ENCODE assay signal across 22 cellular contexts in genomic region chr10:3838723-3839437, GRCh38. TPM values are rescaled to one million over a fixed set of nuclear protein-coding genes. Genes with fewer than 3 reads are reported as not detected.
DNase-seq lines count a peak whose midpoint lies in the region; ATAC-seq and TF ChIP-seq lines count a peak whose summit lies in the region.
"Had no signal": no experiment of that assay in that cellular context is flagged by ENCODE, and none has a peak within 500 bp of the region (broad histone marks: within the 10 kb centered on the region; RNA-seq: fewer than 3 reads in every experiment).

No MANE protein-coding gene starts in this region.

- H3K4me1 Mint-ChIP-seq in activated CD4-positive, alpha-beta T cell treated with anti-CD3 and anti-CD28 coated beads for 36 hours, result peaks cover 42% of the 10 kb centered on the region
- H3K4me1 Mint-ChIP-seq in activated CD4-positive, alpha-beta memory T cell treated with anti-CD3 and anti-CD28 coated beads, Interleukin-2, amount 10 ng/mL, durations not matched to agents 7 days and 5 days, result peaks cover 22% of the 10 kb centered on the region

- no peaks in the 10 kb centered on the region for H3K9me3 ChIP-seq in upper lobe of right lung

- CTCF ChIA-PET in activated CD4-positive, alpha-beta T cell treated with anti-CD3 and anti-CD28 coated beads for 36 hours (lab: Charles Lee), result interaction anchor here (0.7 kb wide), 1 partner anchor 37 kb away, joined by 3 read pairs; no protein-coding TSS in a partner anchor
- CTCF ChIA-PET in activated CD4-positive, alpha-beta memory T cell treated with anti-CD3 and anti-CD28 coated beads, Interleukin-2, amount 10 ng/mL, durations not matched to agents 7 days and 5 days (lab: Charles Lee), result no interaction called here

- H3K27ac ChIP-seq in upper lobe of right lung, result no peak overlapping the region
- H3K27ac ChIP-seq: cardiac muscle cell, foreskin keratinocyte had no signal

- no peak overlapping the region for H3K27ac Mint-ChIP-seq in activated CD4-positive, alpha-beta T cell treated with anti-CD3 and anti-CD28 coated beads for 36 hours
- no peak overlapping the region for H3K27ac Mint-ChIP-seq in activated CD4-positive, alpha-beta memory T cell treated with anti-CD3 and anti-CD28 coated beads, Interleukin-2, amount 10 ng/mL, durations not matched to agents 7 days and 5 days

- intact Hi-C loops in activated CD4-positive, alpha-beta T cell treated with anti-CD3 and anti-CD28 coated beads for 36 hours (cut with DNase I, micrococcal nuclease), result no loop called here
- intact Hi-C loops in upper lobe of right lung (cut with DNase I), result no loop called here

- peak; percentile 25 for ATAC-seq in activated CD4-positive, alpha-beta T cell treated with anti-CD3 and anti-CD28 coated beads for 36 hours
- peak; percentile 45 for ATAC-seq in upper lobe of right lung
- ATAC-seq: foreskin keratinocyte, right cardiac atrium had no signal

- H3K27me3 Mint-ChIP-seq in activated CD4-positive, alpha-beta T cell treated with anti-CD3 and anti-CD28 coated beads for 36 hours, result no peaks in the 10 kb centered on the region
- no peaks in the 10 kb centered on the region for H3K27me3 Mint-ChIP-seq in activated CD4-positive, alpha-beta memory T cell treated with anti-CD3 and anti-CD28 coated beads, Interleukin-2, amount 10 ng/mL, durations not matched to agents 7 days and 5 days

- POLR2A ChIA-PET in activated CD4-positive, alpha-beta T cell treated with anti-CD3 and anti-CD28 coated beads for 36 hours (lab: Charles Lee), result no interaction called here
- POLR2A ChIA-PET in activated CD4-positive, alpha-beta memory T cell treated with anti-CD3 and anti-CD28 coated beads, Interleukin-2, amount 10 ng/mL, durations not matched to agents 7 days and 5 days (lab: Charles Lee), result no interaction called here

- no peaks in the 10 kb centered on the region for H3K27me3 ChIP-seq in upper lobe of right lung
- H3K27me3 ChIP-seq: cardiac muscle cell, foreskin keratinocyte had no signal

- peaks cover 15% of the 10 kb centered on the region for H3K4me1 ChIP-seq in upper lobe of right lung
- H3K4me1 ChIP-seq: foreskin keratinocyte had no signal

- no peak overlapping the region for H3K4me3 ChIP-seq in fibroblast of mammary gland (ENCODE audit: control insufficient read depth, low read depth, low read length)
- H3K4me3 ChIP-seq in upper lobe of right lung, result no peak overlapping the region
- H3K4me3 ChIP-seq: cardiac muscle cell, lung had no signal

- peaks cover 2% of the 10 kb centered on the region for H3K9me3 Mint-ChIP-seq in activated CD4-positive, alpha-beta T cell treated with anti-CD3 and anti-CD28 coated beads for 36 hours (ENCODE audit: low read depth)
- H3K9me3 Mint-ChIP-seq in activated CD4-positive, alpha-beta memory T cell treated with anti-CD3 and anti-CD28 coated beads, Interleukin-2, amount 10 ng/mL, durations not matched to agents 7 days and 5 days, result no peaks in the 10 kb centered on the region

- DNase-seq in activated CD4-positive, alpha-beta T cell treated with anti-CD3 and anti-CD28 coated beads for 36 hours, result no peak
- DNase-seq in activated CD4-positive, alpha-beta T cell treated with anti-CD3 and anti-CD28 coated beads for 1 hour, result no peak
- DNase-seq in RPMI7951 (ENCODE audit: low read depth) (peak; percentile 71), fibroblast of mammary gland (ENCODE audit: low read depth) (peak; percentile 49), upper lobe of right lung (no peak), ecto neural progenitor cell (ENCODE audit: low spot score) (no peak), NCI-H128 (lab: John Stamatoyannopoulos, UW; ENCODE audit: unreplicated experiment) (no peak)
- no peak for DNase-seq in activated CD4-positive, alpha-beta memory T cell treated with anti-CD3 and anti-CD28 coated beads, Interleukin-2, amount 10 ng/mL, durations not matched to agents 7 days and 5 days
- DNase-seq: activated gamma-delta T cell; C1 segment of cervical spinal cord; dermis blood vessel endothelial cell; foreskin keratinocyte; Karpas-422; NCI-H1092; NCI-H446 treated with DMSO at 0.1 percent for 48 hours; right cardiac atrium; SHP77; stimulated activated CD8-positive, alpha-beta memory T cell treated with anti-CD3 and anti-CD28 coated beads, Interleukin-4, amount 100 ng/mL, for 48 hours; substantia nigra; T-helper 1 cell had no signal

- TF ChIP-seq CTCF in fibroblast of mammary gland (conservative IDR thresholded peaks at IDR 0.05; ENCODE audit: control insufficient read depth, insufficient read depth, low read depth, low read length), result no peak
- no peak for TF ChIP-seq CTCF in upper lobe of right lung (IDR thresholded peaks at IDR 0.05)

- no peak overlapping the region for H3K4me3 Mint-ChIP-seq in activated CD4-positive, alpha-beta T cell treated with anti-CD3 and anti-CD28 coated beads for 36 hours
- no peak overlapping the region for H3K4me3 Mint-ChIP-seq in activated CD4-positive, alpha-beta memory T cell treated with anti-CD3 and anti-CD28 coated beads, Interleukin-2, amount 10 ng/mL, durations not matched to agents 7 days and 5 days

- no peaks in the 10 kb centered on the region for H3K36me3 Mint-ChIP-seq in activated CD4-positive, alpha-beta T cell treated with anti-CD3 and anti-CD28 coated beads for 36 hours (ENCODE audit: low read depth)
- peaks cover 5% of the 10 kb centered on the region for H3K36me3 Mint-ChIP-seq in activated CD4-positive, alpha-beta memory T cell treated with anti-CD3 and anti-CD28 coated beads, Interleukin-2, amount 10 ng/mL, durations not matched to agents 7 days and 5 days (ENCODE audit: low read depth)

- no peaks in the 10 kb centered on the region for H3K36me3 ChIP-seq in upper lobe of right lung
- H3K36me3 ChIP-seq: cardiac muscle cell had no signal

RNA-seq across cellular contexts. Expression of gene KLF6, which starts 53.9 kb away (rescaled TPM):
- 100 to 1,000 TPM; 107 to 114 TPM for total RNA-seq in activated CD4-positive, alpha-beta T cell treated with anti-CD3 and anti-CD28 coated beads for 36 hours
- total RNA-seq in RPMI7951 (2014; rRNA removed; shearing (Covaris generic)), result 20.3 and 23.3 TPM in 2 replicates
- total RNA-seq in upper lobe of right lung, result 247 TPM
- total RNA-seq in activated CD4-positive, alpha-beta memory T cell treated with anti-CD3 and anti-CD28 coated beads, Interleukin-2, amount 10 ng/mL, durations not matched to agents 7 days and 5 days, result 100 to 1,000 TPM; 220 to 228 TPM

Comparison
In these comparisons a context has a peak if more than half of its experiments do, and no peak if none do; other contexts are left out.
1. DNase-seq: peak in RPMI7951 (single experiment) and fibroblast of mammary gland (single experiment); none in activated CD4-positive, alpha-beta T cell treated with anti-CD3 and anti-CD28 coated beads for 36 hours (single experiment), activated CD4-positive, alpha-beta T cell treated with anti-CD3 and anti-CD28 coated beads for 1 hour (single experiment), upper lobe of right lung (single experiment), ecto neural progenitor cell (single experiment), NCI-H128 (single experiment) and activated CD4-positive, alpha-beta memory T cell treated with anti-CD3 and anti-CD28 coated beads, Interleukin-2, amount 10 ng/mL, durations not matched to agents 7 days and 5 days (single experiment).